18 cellular contexts compared by ENCODE assay signal in the genomic region with DNA sequence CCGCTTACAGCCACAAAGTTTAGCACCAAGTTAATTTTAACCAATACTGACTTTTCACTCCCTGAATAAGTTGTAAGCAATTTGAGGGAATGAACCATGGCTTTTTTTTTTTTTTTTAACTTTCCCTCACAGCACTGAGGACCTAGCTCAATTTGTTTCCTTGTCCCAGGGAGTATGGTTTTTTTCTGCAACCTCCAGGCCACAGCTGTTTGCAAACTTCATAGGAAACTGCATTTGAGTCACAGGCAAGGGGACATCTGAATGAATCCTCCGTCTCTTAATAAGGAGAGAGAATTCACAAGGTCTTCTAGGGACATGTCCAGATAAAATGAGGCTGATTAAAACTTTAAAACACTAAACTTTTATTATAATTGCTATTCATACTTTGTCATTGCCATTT.
"Had no signal": no experiment of that assay in that cellular context is flagged by ENCODE, and none has a peak within 500 bp of the region (broad histone marks: within the 10 kb centered on the region; RNA-seq: fewer than 3 reads in every experiment).

No MANE protein-coding gene starts in this region.

- H3K4me2 ChIP-seq: neural progenitor cell had no signal

- H3K4me3 ChIP-seq: coronary artery, neural progenitor cell, ovary, stomach, thoracic aorta had no signal

- H3K9me3 ChIP-seq: ovary, stomach, thoracic aorta had no signal

- H3K9ac ChIP-seq: neural progenitor cell had no signal

- ATAC-seq: foreskin keratinocyte, left colon, left ventricle myocardium superior, natural killer cell, right cardiac atrium had no signal

- H2AFZ ChIP-seq: neural progenitor cell had no signal

- DNase-seq: effector CD4-positive, alpha-beta T cell; endodermal cell; erythroblast; foreskin keratinocyte; kidney; left colon; left ventricle myocardium superior; natural killer cell; right cardiac atrium; stimulated activated CD4-positive, alpha-beta T cell treated with anti-CD3 and anti-CD28 coated beads, Interleukin-12 subunit alpha, Interleukin-12 subunit beta, amount 100 ng/mL, for 4 hours; stimulated activated naive CD4-positive, alpha-beta T cell; stomach; substantia nigra; trophoblast cell had no signal

- H3K36me3 Mint-ChIP-seq: natural killer cell had no signal

- H3K4me1 ChIP-seq: foreskin keratinocyte, stomach had no signal

- H3K27me3 ChIP-seq: foreskin keratinocyte, neural progenitor cell, ovary, stomach had no signal

- H3K27ac ChIP-seq: foreskin keratinocyte, neural progenitor cell, thoracic aorta had no signal

- H3K4me3 Mint-ChIP-seq: endodermal cell, natural killer cell, neural progenitor cell had no signal

- H3K4me1 Mint-ChIP-seq: endodermal cell, natural killer cell had no signal

- H3K27ac Mint-ChIP-seq: endodermal cell, natural killer cell, neural progenitor cell had no signal

- H3K9me3 Mint-ChIP-seq: natural killer cell, neural progenitor cell had no signal

- H3K36me3 ChIP-seq: neural progenitor cell, ovary, stomach, thoracic aorta had no signal
